2 cellular contexts compared by ENCODE assay signal in genomic region chr16:84848991-84849634, GRCh38.
TF ChIP-seq lines count a peak whose summit lies in the region.

No MANE protein-coding gene starts in this region.

TF ChIP-seq in Ishikawa, 13 proteins besides CTCF, POLR2A, EP300 and RAD21 (continued from another document):
- TF ChIP-seq, protein P1, sequence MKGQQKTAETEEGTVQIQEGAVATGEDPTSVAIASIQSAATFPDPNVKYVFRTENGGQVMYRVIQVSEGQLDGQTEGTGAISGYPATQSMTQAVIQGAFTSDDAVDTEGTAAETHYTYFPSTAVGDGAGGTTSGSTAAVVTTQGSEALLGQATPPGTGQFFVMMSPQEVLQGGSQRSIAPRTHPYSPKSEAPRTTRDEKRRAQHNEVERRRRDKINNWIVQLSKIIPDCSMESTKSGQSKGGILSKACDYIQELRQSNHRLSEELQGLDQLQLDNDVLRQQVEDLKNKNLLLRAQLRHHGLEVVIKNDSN (IDR thresholded peaks at IDR 0.05), result no peak
- TF ChIP-seq TEAD4 (IDR thresholded peaks at IDR 0.05), result no peak

TF ChIP-seq in H1, 55 proteins besides CTCF, POLR2A, EP300 and RAD21 (continued from another document):
- TF ChIP-seq CBX5 (IDR thresholded peaks at IDR 0.05; ENCODE audit: low read depth, low read length) (no peak), RBBP5 (IDR thresholded peaks at IDR 0.05; ENCODE audit: borderline replicate concordance, low read depth, low read length) (no peak), SIN3A (conservative IDR thresholded peaks at IDR 0.05 in 1 of 2, IDR thresholded peaks at IDR 0.05 in 1 of 2; ENCODE audit: low read depth in 1 of 2, low read length in 2 of 2) (no peak), TCF12 (IDR thresholded peaks at IDR 0.05; ENCODE audit: low read depth, low read length) (peak; percentile 80; the same call in 1 of the 2 replicates), JUND (IDR thresholded peaks at IDR 0.05; ENCODE audit: low read length) (peak; percentile 93)
- TF ChIP-seq, protein P2, sequence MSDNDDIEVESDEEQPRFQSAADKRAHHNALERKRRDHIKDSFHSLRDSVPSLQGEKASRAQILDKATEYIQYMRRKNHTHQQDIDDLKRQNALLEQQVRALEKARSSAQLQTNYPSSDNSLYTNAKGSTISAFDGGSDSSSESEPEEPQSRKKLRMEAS (IDR thresholded peaks at IDR 0.05), result 0 out of 2 replicates have a peak, but pooled peaks have one; percentile 30
